ENCODE assay signal across 8 cellular contexts in genomic region chr20:63056236-63057132, GRCh38. TPM values are rescaled to one million over a fixed set of nuclear protein-coding genes. Genes with fewer than 3 reads are reported as not detected.
A peak's percentile ranks its signal among the peaks of the same experiment; 100 is the strongest.
DNase-seq lines count a peak whose midpoint lies in the region; ATAC-seq, FAIRE-seq and TF ChIP-seq lines count a peak whose summit lies in the region.

No MANE protein-coding gene starts in this region.

- H3K4me3 ChIP-seq in pancreas = no peak overlapping the region

- H3K27me3 Mint-ChIP-seq in activated T-cell treated with anti-CD3 and anti-CD28 coated beads, Interleukin-2, amount 50 U/mL, for 4 hours (ENCODE audit: low read depth) = peaks cover 23% of the 10 kb centered on the region

- no peaks in the 10 kb centered on the region for H3K4me1 Mint-ChIP-seq in activated T-cell treated with anti-CD3 and anti-CD28 coated beads, Interleukin-2, amount 50 U/mL, for 4 hours (ENCODE audit: low read depth)

- intact Hi-C loops in pancreas (cut with DNase I) = no loop called here

- H3K9me3 ChIP-seq in pancreas = no peaks in the 10 kb centered on the region

- TF ChIP-seq CTCF in pancreas (IDR thresholded peaks at IDR 0.05) = peak; percentile 82 to 91 (median 87)

- H3K27me3 ChIP-seq in pancreas = peaks cover 0 to 8% (median 0%) of the 10 kb centered on the region in 4 donors

- H3K9me3 Mint-ChIP-seq in activated T-cell treated with anti-CD3 and anti-CD28 coated beads, Interleukin-2, amount 50 U/mL, for 4 hours = no peaks in the 10 kb centered on the region

- no peak overlapping the region for H3K4me3 Mint-ChIP-seq in activated T-cell treated with anti-CD3 and anti-CD28 coated beads, Interleukin-2, amount 50 U/mL, for 4 hours

- 7 to 8% methylated on average over 37 to 39 of the region's 39 CpGs for WGBS in pancreas, 2 donors

- no peaks in the 10 kb centered on the region for H3K36me3 Mint-ChIP-seq in activated T-cell treated with anti-CD3 and anti-CD28 coated beads, Interleukin-2, amount 50 U/mL, for 4 hours (ENCODE audit: insufficient read depth)

- H3K36me3 ChIP-seq in pancreas = no peaks in the 10 kb centered on the region

- DNase-seq in NCI-H1694 treated with DMSO at 0.1 percent for 48 hours (lab: John Stamatoyannopoulos, UW) = peak; percentile 14
- no peak for DNase-seq in NCI-H1694 (lab: John Stamatoyannopoulos, UW)
- DNase-seq in NCI-H2196 treated with DMSO at 0.1 percent for 48 hours (lab: John Stamatoyannopoulos, UW; ENCODE audit: unreplicated experiment) = peak; percentile 11
- DNase-seq in activated T-cell treated with anti-CD3 and anti-CD28 coated beads, Interleukin-2, amount 50 U/mL, for 4 hours = peak; percentile 6
- DNase-seq in foreskin melanocyte = peak; percentile 25
- peak in 3 of 6 donors; percentile 62 to 85 (median 67) for DNase-seq in pancreas
- no peak for DNase-seq in occipital lobe (lab: John Stamatoyannopoulos, UW)

- peak; percentile 70 to 74 for ATAC-seq in activated T-cell treated with anti-CD3 and anti-CD28 coated beads, Interleukin-2, amount 50 U/mL, for 4 hours
- ATAC-seq in pancreas (peak; percentile 74 to 86 (median 84)), HG02623 (IDR thresholded peaks at IDR 0.05; ENCODE audit: unreplicated experiment) (no peak)

- H3K4me1 ChIP-seq in pancreas = no peaks in the 10 kb centered on the region

- FAIRE-seq in pancreas (lab: Jason Lieb, UNC) = no peak

- H3K27ac ChIP-seq in pancreas = no peak overlapping the region

RNA-seq across cellular contexts. Expression of gene BHLHE23, which starts 49.7 kb away (rescaled TPM):
- total RNA-seq in activated T-cell treated with anti-CD3 and anti-CD28 coated beads, Interleukin-2, amount 50 U/mL, for 4 hours = not detected
- total RNA-seq in pancreas (not detected), occipital lobe (not detected)
- polyA plus RNA-seq in pancreas = not detected

Comparison
In these comparisons a context has a peak if more than half of its experiments do, and no peak if none do; other contexts are left out.
1. DNase-seq: peak in NCI-H1694 treated with DMSO at 0.1 percent for 48 hours (single experiment), NCI-H2196 treated with DMSO at 0.1 percent for 48 hours (single experiment), activated T-cell treated with anti-CD3 and anti-CD28 coated beads, Interleukin-2, amount 50 U/mL, for 4 hours (single experiment) and foreskin melanocyte (single experiment); none in NCI-H1694 (single experiment) and occipital lobe (single experiment).